In the genomic region with DNA sequence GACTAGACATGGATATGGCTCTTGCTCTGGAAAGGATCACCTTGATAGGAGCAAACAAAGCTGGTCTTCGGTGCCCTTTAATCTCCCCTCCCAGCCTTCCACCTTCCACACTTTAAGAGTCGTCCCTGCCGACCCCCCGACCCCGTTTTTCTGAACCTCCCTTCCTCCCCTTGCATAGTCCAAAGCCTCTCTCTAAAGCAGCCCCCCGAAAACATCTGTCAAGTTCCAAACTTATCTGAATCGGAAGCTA, we compare ENCODE assay signal across 8 cellular contexts. TPM values are rescaled to one million over a fixed set of nuclear protein-coding genes. Genes with fewer than 3 reads are reported as not detected.
A peak's percentile ranks its signal among the peaks of the same experiment; 100 is the strongest.
DNase-seq lines count a peak whose midpoint lies in the region; ATAC-seq and TF ChIP-seq lines count a peak whose summit lies in the region.

No MANE protein-coding gene starts in this region.

- peaks cover 7% of the 10 kb centered on the region; the same call in 1 of the 2 replicates for H3K36me3 ChIP-seq in IMR-90 (ENCODE audit: control insufficient read depth, insufficient read depth, low read length)

- no peak for TF ChIP-seq POLR2A in IMR-90 (IDR thresholded peaks at IDR 0.05; ENCODE audit: low read depth, low read length)

- peaks cover 13 to 31% (median 22%) of the 10 kb centered on the region in 3 donors for H3K4me1 Mint-ChIP-seq in naive B cell

- intact Hi-C loops in IMR-90 (cut with micrococcal nuclease) (loop anchor here (2.0 to 5.0 kb wide), 2 partner anchors 42 to 66 kb away; no protein-coding TSS in a partner anchor), posterior vena cava (cut with DNase I) (loop anchor here in 1 of 2 donors (5.0 kb wide), 1 partner anchor 42 kb away; no protein-coding TSS in a partner anchor)

- peak overlapping the region; percentile 81 for H3K9ac ChIP-seq in IMR-90 (ENCODE audit: low read depth, low read length)

- peak overlapping the region; percentile 94 for H2AK9ac ChIP-seq in IMR-90 (replicated peaks; ENCODE audit: low read depth, low read length, poor library complexity)

- peak overlapping the region; percentile 86 for H4K5ac ChIP-seq in IMR-90 (ENCODE audit: low read depth, low read length)

- POLR2A ChIA-PET in IMR-90 (lab: Charles Lee; ENCODE audit: unreplicated experiment): interaction anchor here (0.9 kb wide), 1 partner anchor 15 kb away, joined by 3 read pairs; no protein-coding TSS in a partner anchor

- H3K14ac ChIP-seq in IMR-90 (replicated peaks; ENCODE audit: low read depth, low read length): peak overlapping the region; percentile 95

- TF ChIP-seq RAD21 in IMR-90 (IDR thresholded peaks at IDR 0.05; ENCODE audit: low read length): no peak

- peak overlapping the region; percentile 53 for H2BK5ac ChIP-seq in IMR-90 (ENCODE audit: low read depth, low read length, poor library complexity, severe bottlenecking)

- peak overlapping the region; percentile 93 for H2AFZ ChIP-seq in IMR-90 (replicated peaks; ENCODE audit: low read length, poor library complexity)

- TF ChIP-seq CTCF in C4-2B (conservative IDR thresholded peaks at IDR 0.05): no peak
- TF ChIP-seq CTCF in IMR-90 (conservative IDR thresholded peaks at IDR 0.05; ENCODE audit: low read depth, low read length): no peak
- TF ChIP-seq CTCF in coronary artery (IDR thresholded peaks at IDR 0.05): no peak

- H4K91ac ChIP-seq in IMR-90 (ENCODE audit: insufficient read depth, low read depth, low read length): peak overlapping the region; percentile 83

- peak overlapping the region; percentile 90 for H3K56ac ChIP-seq in IMR-90 (ENCODE audit: extremely low read depth, insufficient read depth, low read length)

- H3K4ac ChIP-seq in IMR-90 (ENCODE audit: low read depth, low read length): peak overlapping the region; percentile 86

- peak; percentile 10 for ATAC-seq in IMR-90 (ENCODE audit: low read depth)
- no peak for ATAC-seq in naive B cell (ENCODE audit: low read depth in 2 of 2)

- in situ Hi-C loops in IMR-90 (cut with MboI; ENCODE audit: low sequenced_read_pairs): loop anchor here (25.0 kb wide), 1 partner anchor 1212 kb away; no protein-coding TSS in a partner anchor

- 0% methylated on average over 1 of the region's 7 CpGs; no CpG with 5 or more reads in 1 of the 2 experiments for WGBS in IMR-90 (ENCODE audit: extremely low coverage in 2 of 2, insufficient read length in 1 of 2), 2 experiments

- DNase-seq in IMR-90: no peak
- no peak for DNase-seq in coronary artery (ENCODE audit: low spot score)
- DNase-seq in naive B cell: no peak
- no peak for DNase-seq in posterior vena cava (ENCODE audit: low spot score)
- no peak for DNase-seq in T1000 (lab: John Stamatoyannopoulos, UW)
- DNase-seq in H4 (ENCODE audit: low spot score): no peak
- DNase-seq in GM03348 (ENCODE audit: low spot score): no peak

- dilution Hi-C loops in IMR-90 (cut with HindIII; ENCODE audit: low sequenced_read_pairs, unreplicated experiment): no loop called here

- no peaks in the 10 kb centered on the region for H3K9me3 ChIP-seq in IMR-90 (ENCODE audit: control insufficient read depth, insufficient read depth, low read length)

- H3K27ac ChIP-seq in C4-2B: peak overlapping the region; percentile 88
- H3K27ac ChIP-seq in IMR-90 (ENCODE audit: insufficient read depth, low read length): peak overlapping the region; percentile 43
- peak overlapping the region; percentile 76 to 90 for H3K27ac ChIP-seq in coronary artery

- no peak overlapping the region for H2BK120ac ChIP-seq in IMR-90 (ENCODE audit: low read depth, low read length)

- H3K9me1 ChIP-seq in IMR-90 (ENCODE audit: insufficient read depth, low read length): no peaks in the 10 kb centered on the region

- no peaks in the 10 kb centered on the region for H3K4me1 ChIP-seq in IMR-90 (ENCODE audit: control insufficient read depth, insufficient read depth, low read length)

- no peaks in the 10 kb centered on the region for H4K20me1 ChIP-seq in IMR-90 (ENCODE audit: insufficient read depth, low read length)

- peak overlapping the region; percentile 92 to 99 (median 98) for H3K4me3 Mint-ChIP-seq in naive B cell

- no TSS peak for BruUV-seq in IMR-90 (replicated peaks; lab: Mats Ljungman, UMichigan)

- H2BK15ac ChIP-seq in IMR-90 (ENCODE audit: low read depth, low read length): no peak overlapping the region

- peak overlapping the region; percentile 59 to 95 for H4K8ac ChIP-seq in IMR-90 (ENCODE audit: low read depth in 2 of 2, low read length in 2 of 2)

- no peak overlapping the region for H2BK20ac ChIP-seq in IMR-90 (ENCODE audit: low read depth, low read length)

- CTCF ChIA-PET in IMR-90 (lab: Yijun Ruan, JAX): interaction anchor here (1.4 kb wide), 1 partner anchor 212 kb away, joined by 3 read pairs; no protein-coding TSS in a partner anchor

- H3K4me2 ChIP-seq in IMR-90 (ENCODE audit: low read depth, low read length): peak overlapping the region; percentile 72

- H3K23ac ChIP-seq in IMR-90 (ENCODE audit: low read depth, low read length): peak overlapping the region; percentile 85; the same call in 1 of the 2 replicates

- H3K4me3 ChIP-seq in IMR-90 (ENCODE audit: insufficient read depth, low read depth, low read length): peak overlapping the region; percentile 85
- peak overlapping the region; percentile 92 for H3K4me3 ChIP-seq in coronary artery

- H3K27me3 Mint-ChIP-seq in naive B cell: peaks cover 0 to 7% (median 6%) of the 10 kb centered on the region in 3 donors

- H3K18ac ChIP-seq in IMR-90 (ENCODE audit: low read depth, low read length): no peak overlapping the region; the same call in 1 of the 2 replicates

- H3K27ac Mint-ChIP-seq in naive B cell: peak overlapping the region; percentile 97 to 99 (median 99)

- H3K27me3 ChIP-seq in IMR-90 (ENCODE audit: control insufficient read depth, insufficient read depth, low read length): peaks cover 2% of the 10 kb centered on the region; the same call in 1 of the 2 replicates

- no peaks in the 10 kb centered on the region for H3K9me3 Mint-ChIP-seq in naive B cell

- peak overlapping the region; percentile 3 for H2AK5ac ChIP-seq in IMR-90 (ENCODE audit: low read depth, low read length)

- H3K36me3 Mint-ChIP-seq in naive B cell: peaks cover 13 to 14% of the 10 kb centered on the region in 2 donors

- peaks cover 6 to 35% of the 10 kb centered on the region in 2 experiments for H3K79me1 ChIP-seq in IMR-90 (ENCODE audit: low read depth in 1 of 2, low read length in 2 of 2)

TF ChIP-seq in IMR-90, 13 proteins besides CTCF, POLR2A, EP300 and RAD21:
- TF ChIP-seq, protein P1, sequence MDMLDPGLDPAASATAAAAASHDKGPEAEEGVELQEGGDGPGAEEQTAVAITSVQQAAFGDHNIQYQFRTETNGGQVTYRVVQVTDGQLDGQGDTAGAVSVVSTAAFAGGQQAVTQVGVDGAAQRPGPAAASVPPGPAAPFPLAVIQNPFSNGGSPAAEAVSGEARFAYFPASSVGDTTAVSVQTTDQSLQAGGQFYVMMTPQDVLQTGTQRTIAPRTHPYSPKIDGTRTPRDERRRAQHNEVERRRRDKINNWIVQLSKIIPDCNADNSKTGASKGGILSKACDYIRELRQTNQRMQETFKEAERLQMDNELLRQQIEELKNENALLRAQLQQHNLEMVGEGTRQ (IDR thresholded peaks at IDR 0.05; ENCODE audit: low read depth, low read length): no peak
- TF ChIP-seq MAFK (IDR thresholded peaks at IDR 0.05; ENCODE audit: low read depth, low read length): no peak
- no peak for TF ChIP-seq BHLHE40 (IDR thresholded peaks at IDR 0.05; ENCODE audit: low read depth, low read length)
- TF ChIP-seq, protein P2, sequence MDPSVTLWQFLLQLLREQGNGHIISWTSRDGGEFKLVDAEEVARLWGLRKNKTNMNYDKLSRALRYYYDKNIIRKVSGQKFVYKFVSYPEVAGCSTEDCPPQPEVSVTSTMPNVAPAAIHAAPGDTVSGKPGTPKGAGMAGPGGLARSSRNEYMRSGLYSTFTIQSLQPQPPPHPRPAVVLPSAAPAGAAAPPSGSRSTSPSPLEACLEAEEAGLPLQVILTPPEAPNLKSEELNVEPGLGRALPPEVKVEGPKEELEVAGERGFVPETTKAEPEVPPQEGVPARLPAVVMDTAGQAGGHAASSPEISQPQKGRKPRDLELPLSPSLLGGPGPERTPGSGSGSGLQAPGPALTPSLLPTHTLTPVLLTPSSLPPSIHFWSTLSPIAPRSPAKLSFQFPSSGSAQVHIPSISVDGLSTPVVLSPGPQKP (IDR thresholded peaks at IDR 0.05; ENCODE audit: borderline replicate concordance, low read depth, low read length): no peak
- TF ChIP-seq CEBPB (IDR thresholded peaks at IDR 0.05; ENCODE audit: low read depth, low read length): no peak
- TF ChIP-seq MXI1 (IDR thresholded peaks at IDR 0.05; ENCODE audit: borderline replicate concordance, low read depth, low read length): no peak
- no peak for TF ChIP-seq FOS (IDR thresholded peaks at IDR 0.05; ENCODE audit: low read depth, low read length)
- TF ChIP-seq CHD1 (IDR thresholded peaks at IDR 0.05; ENCODE audit: low read depth, low read length): no peak
- no peak for TF ChIP-seq MAZ (IDR thresholded peaks at IDR 0.05; ENCODE audit: borderline replicate concordance, low read depth, low read length)
- TF ChIP-seq SMC3 (IDR thresholded peaks at IDR 0.05; ENCODE audit: low read depth, low read length): no peak
- TF ChIP-seq RCOR1 (IDR thresholded peaks at IDR 0.05; ENCODE audit: insufficient replicate concordance, low read length): no peak

RNA-seq across cellular contexts. Expression of a gene that starts 0.4 kb away (rescaled TPM):
- total RNA-seq in IMR-90 (2012; rRNA removed) (6.9 and 7.9 TPM in 2 replicates), posterior vena cava (10 to 100 TPM; 33.9 to 40.8 TPM)
- polyA plus RNA-seq in IMR-90 (2012; rRNA removed) (13.3 and 13.4 TPM in 2 replicates), naive B cell (ENCODE audit: low read depth in 6 of 6) (10 to 100 TPM in 5 of 6 donors, 1 to 10 TPM in 1; 8.8 to 27.6 (median 18.3) TPM)
- polyA plus RNA-seq in IMR-90 (2012; cell fraction: cytosol; rRNA removed): 11.3 and 21.0 TPM in 2 replicates
- 21.5 and 30.0 TPM in 2 replicates for polyA plus RNA-seq in IMR-90 (2012; cell fraction: nucleus; rRNA removed; ENCODE audit: low replicate concordance)
- total RNA-seq in H4 (2014; rRNA removed; shearing (Covaris generic)): 10.5 and 15.6 TPM in 2 replicates

RNA-seq across cellular contexts. Expression of a gene that starts 28.6 kb away (rescaled TPM):
- total RNA-seq in IMR-90 (2012; rRNA removed): 0.18 and 0.28 TPM in 2 replicates
- polyA plus RNA-seq in IMR-90 (2012; rRNA removed): 0.09 and 0.19 TPM in 2 replicates
- 0.06 and 0.08 TPM in 2 replicates for polyA plus RNA-seq in IMR-90 (2012; cell fraction: cytosol; rRNA removed)
- polyA plus RNA-seq in IMR-90 (2012; cell fraction: nucleus; rRNA removed; ENCODE audit: low replicate concordance): 0.14 and 0.18 TPM in 2 replicates
- polyA plus RNA-seq in naive B cell (ENCODE audit: low read depth in 6 of 6): not detected
- total RNA-seq in posterior vena cava: 10 to 100 TPM; 27.3 to 31.2 TPM
- total RNA-seq in H4 (2014; rRNA removed; shearing (Covaris generic)): 3.3 TPM in 2 replicates
